ENCODE assay signal across 16 cellular contexts in the genomic region with DNA sequence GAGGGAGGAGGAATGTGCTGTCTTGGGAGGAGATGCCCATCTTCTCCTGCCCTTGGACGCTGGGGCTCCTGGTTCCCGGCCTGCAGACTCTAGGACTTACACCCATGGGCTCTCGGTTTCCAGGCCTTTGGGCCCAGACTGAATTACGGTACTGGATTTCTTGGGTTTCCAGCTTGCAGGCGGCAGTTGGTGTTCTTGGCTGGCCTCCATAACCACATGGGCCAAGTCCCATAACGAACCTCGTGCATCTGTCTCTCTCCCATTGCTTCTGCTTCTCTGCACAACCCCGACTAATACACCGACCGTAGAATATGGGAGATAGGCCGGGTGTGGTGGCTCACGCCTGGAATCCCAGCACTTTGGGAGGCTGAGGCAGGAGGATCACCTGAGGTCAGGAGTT.
"Had no signal": no experiment of that assay in that cellular context is flagged by ENCODE, and none has a peak within 500 bp of the region (broad histone marks: within the 10 kb centered on the region; RNA-seq: fewer than 3 reads in every experiment).

No MANE protein-coding gene starts in this region.

- H3K27ac Mint-ChIP-seq: activated naive CD4-positive, alpha-beta T cell treated with anti-CD3 and anti-CD28 coated beads for 36 hours; activated T-helper 17 cell treated with anti-CD3 and anti-CD28 coated beads, Interleukin-2, amount 50 U/mL, for 72 hours; nephron had no signal

- H3K4me2 ChIP-seq: hepatocyte had no signal

- H3K36me3 ChIP-seq: esophagus muscularis mucosa, sigmoid colon, tibial artery had no signal

- H3K4me1 Mint-ChIP-seq: activated T-helper 17 cell treated with anti-CD3 and anti-CD28 coated beads, Interleukin-2, amount 50 U/mL, for 72 hours had no signal

- H3K27ac ChIP-seq: esophagus muscularis mucosa, hepatocyte, sigmoid colon, tibial artery had no signal

- H3K79me2 ChIP-seq: hepatocyte had no signal

- H3K4me3 ChIP-seq: esophagus muscularis mucosa, hepatocyte, sigmoid colon, tibial artery had no signal

- DNase-seq: activated CD4-positive, alpha-beta T cell treated with anti-CD3 and anti-CD28 coated beads, Interleukin-2, amount 50 U/mL, for 48 hours; activated naive CD4-positive, alpha-beta T cell treated with anti-CD3 and anti-CD28 coated beads for 36 hours; cortex of kidney; effector CD4-positive, alpha-beta T cell; islet precursor cell; mammary epithelial cell; occipital lobe; sigmoid colon; stimulated activated CD4-positive, alpha-beta T cell treated with anti-CD3 and anti-CD28 coated beads, Interleukin-12 subunit alpha, Interleukin-12 subunit beta, amount 100 ng/mL, for 4 hours; stimulated activated CD4-positive, alpha-beta T cell treated with anti-CD3 and anti-CD28 coated beads, Interleukin-2, amount 100 ng/mL, for 24 hours; tibial artery had no signal

- H3K4me1 ChIP-seq: esophagus muscularis mucosa, sigmoid colon had no signal

- H3K4me3 Mint-ChIP-seq: activated naive CD4-positive, alpha-beta T cell treated with anti-CD3 and anti-CD28 coated beads for 36 hours; activated T-helper 17 cell treated with anti-CD3 and anti-CD28 coated beads, Interleukin-2, amount 50 U/mL, for 72 hours; nephron had no signal

- ATAC-seq: activated T-helper 17 cell treated with anti-CD3 and anti-CD28 coated beads, Interleukin-2, amount 50 U/mL, for 72 hours; left lobe of liver had no signal

- H2AFZ ChIP-seq: hepatocyte had no signal
